In the genomic region with DNA sequence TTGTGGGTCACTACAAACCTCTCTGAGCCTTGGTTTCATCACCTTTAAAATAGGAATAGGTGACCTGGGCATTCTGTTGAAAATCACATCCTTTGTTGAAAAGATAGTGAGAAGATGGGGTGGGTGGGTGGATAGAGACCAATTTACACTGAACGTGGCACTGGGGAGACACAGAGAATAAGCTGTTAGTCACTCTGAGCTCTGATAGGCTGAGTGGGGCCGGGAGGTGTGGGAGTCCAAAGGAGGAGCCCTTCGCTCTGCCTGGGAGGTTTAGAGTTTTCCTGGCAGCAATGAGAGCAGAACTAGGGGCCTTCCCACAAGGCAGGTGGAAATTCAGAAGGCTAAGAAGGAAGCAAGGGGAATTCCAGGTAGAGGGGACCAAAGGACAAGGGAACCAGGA, we compare ENCODE assay signal across 16 cellular contexts.
DNase-seq lines count a peak whose midpoint lies in the region; ATAC-seq and TF ChIP-seq lines count a peak whose summit lies in the region.
"Had no signal": no experiment of that assay in that cellular context is flagged by ENCODE, and none has a peak within 500 bp of the region (broad histone marks: within the 10 kb centered on the region; RNA-seq: fewer than 3 reads in every experiment).

No MANE protein-coding gene starts in this region.

- POLR2A ChIA-PET in activated naive CD8-positive, alpha-beta T cell treated with anti-CD3 and anti-CD28 coated beads, Interleukin-2, amount 10 ng/mL, durations not matched to agents 7 days and 5 days (lab: Charles Lee): interaction anchor here (2.7 kb wide), 1 partner anchor 11 kb away, joined by 7 read pairs; no protein-coding TSS in a partner anchor

- no peak overlapping the region for H3K4me3 ChIP-seq in HL-60 (replicated peaks; ENCODE audit: insufficient read depth, low read length)
- H3K4me3 ChIP-seq in neutrophil (ENCODE audit: low read depth in 1 of 2, low read length in 1 of 2): peak overlapping the region; percentile 16 to 58
- H3K4me3 ChIP-seq: GM23338 had no signal

- H3K27ac Mint-ChIP-seq in activated naive CD8-positive, alpha-beta T cell treated with anti-CD3 and anti-CD28 coated beads, Interleukin-2, amount 10 ng/mL, durations not matched to agents 7 days and 5 days: peak overlapping the region; percentile 34
- no peak overlapping the region for H3K27ac Mint-ChIP-seq in activated naive CD8-positive, alpha-beta T cell treated with anti-CD3 and anti-CD28 coated beads for 36 hours
- H3K27ac Mint-ChIP-seq in activated naive CD8-positive, alpha-beta T cell treated with anti-CD3 and anti-CD28 coated beads, Interleukin-2, amount 50 U/mL, for 24 hours: no peak overlapping the region
- H3K27ac Mint-ChIP-seq: GM23338 had no signal

- H3K27ac ChIP-seq in HL-60 (replicated peaks) (peak overlapping the region; percentile 94), neutrophil (peak overlapping the region; percentile 96)

- no peaks in the 10 kb centered on the region for H3K9me3 Mint-ChIP-seq in activated naive CD8-positive, alpha-beta T cell treated with anti-CD3 and anti-CD28 coated beads, Interleukin-2, amount 10 ng/mL, durations not matched to agents 7 days and 5 days
- peaks cover 4% of the 10 kb centered on the region for H3K9me3 Mint-ChIP-seq in activated naive CD8-positive, alpha-beta T cell treated with anti-CD3 and anti-CD28 coated beads for 36 hours
- H3K9me3 Mint-ChIP-seq in activated naive CD8-positive, alpha-beta T cell treated with anti-CD3 and anti-CD28 coated beads, Interleukin-2, amount 50 U/mL, for 24 hours: no peaks in the 10 kb centered on the region
- H3K9me3 Mint-ChIP-seq: GM23338 had no signal

- H3K4me3 Mint-ChIP-seq in activated naive CD8-positive, alpha-beta T cell treated with anti-CD3 and anti-CD28 coated beads, Interleukin-2, amount 10 ng/mL, durations not matched to agents 7 days and 5 days: no peak overlapping the region
- no peak overlapping the region for H3K4me3 Mint-ChIP-seq in activated naive CD8-positive, alpha-beta T cell treated with anti-CD3 and anti-CD28 coated beads for 36 hours
- H3K4me3 Mint-ChIP-seq in activated naive CD8-positive, alpha-beta T cell treated with anti-CD3 and anti-CD28 coated beads, Interleukin-2, amount 50 U/mL, for 24 hours: no peak overlapping the region
- H3K4me3 Mint-ChIP-seq: GM23338 had no signal

- no peak for TF ChIP-seq CTCF in HL-60 (IDR thresholded peaks at IDR 0.05; ENCODE audit: insufficient read depth, low read length)
- no peak for TF ChIP-seq CTCF in neutrophil (IDR thresholded peaks at IDR 0.05)

- H3K4me1 ChIP-seq in neutrophil (ENCODE audit: control insufficient read depth in 1 of 2, insufficient read depth in 1 of 2, low read depth in 1 of 2, low read length in 1 of 2): peaks cover 96% of the 10 kb centered on the region in 2 experiments

- H3K27me3 Mint-ChIP-seq in activated naive CD8-positive, alpha-beta T cell treated with anti-CD3 and anti-CD28 coated beads, Interleukin-2, amount 10 ng/mL, durations not matched to agents 7 days and 5 days: peaks cover 6% of the 10 kb centered on the region
- peaks cover 6% of the 10 kb centered on the region for H3K27me3 Mint-ChIP-seq in activated naive CD8-positive, alpha-beta T cell treated with anti-CD3 and anti-CD28 coated beads for 36 hours
- H3K27me3 Mint-ChIP-seq in activated naive CD8-positive, alpha-beta T cell treated with anti-CD3 and anti-CD28 coated beads, Interleukin-2, amount 50 U/mL, for 24 hours: peaks cover 5% of the 10 kb centered on the region

- H3K27me3 ChIP-seq in HL-60 (ENCODE audit: insufficient read depth, poor library complexity, severe bottlenecking): no peaks in the 10 kb centered on the region
- H3K27me3 ChIP-seq in neutrophil: no peaks in the 10 kb centered on the region

- no peaks in the 10 kb centered on the region for H3K9me3 ChIP-seq in neutrophil

- DNase-seq in activated naive CD8-positive, alpha-beta T cell treated with anti-CD3 and anti-CD28 coated beads, Interleukin-2, amount 10 ng/mL, durations not matched to agents 7 days and 5 days: no peak
- no peak for DNase-seq in activated naive CD8-positive, alpha-beta T cell treated with anti-CD3 and anti-CD28 coated beads for 36 hours
- no peak for DNase-seq in HL-60 (ENCODE audit: low read depth in 1 of 2, low spot score in 1 of 2)
- no peak for DNase-seq in activated naive CD8-positive, alpha-beta T cell treated with anti-CD3 and anti-CD28 coated beads, Interleukin-2, amount 50 U/mL, for 24 hours
- DNase-seq: COR-L47, KBM-7, NCI-H1092, NCI-H146, NCI-H2081, NCI-H2227 treated with DMSO at 0.1 percent for 48 hours, NCI-H524 had no signal

- no peaks in the 10 kb centered on the region for H3K36me3 ChIP-seq in neutrophil

- no peak for ATAC-seq in activated naive CD8-positive, alpha-beta T cell treated with anti-CD3 and anti-CD28 coated beads, Interleukin-2, amount 10 ng/mL, durations not matched to agents 7 days and 5 days (ENCODE audit: low read depth)
- ATAC-seq in activated naive CD8-positive, alpha-beta T cell treated with anti-CD3 and anti-CD28 coated beads, Interleukin-2, amount 50 U/mL, for 24 hours: peak; percentile 65
- ATAC-seq in SK-N-SH treated with all-trans-retinoic acid at 6 μM for 48 hours: no peak
- ATAC-seq in GM19324 (IDR thresholded peaks at IDR 0.05; ENCODE audit: low FRiP score, unreplicated experiment): no peak
- ATAC-seq: GM23338, Panc1 had no signal

- peaks cover 2% of the 10 kb centered on the region for H3K36me3 Mint-ChIP-seq in activated naive CD8-positive, alpha-beta T cell treated with anti-CD3 and anti-CD28 coated beads, Interleukin-2, amount 10 ng/mL, durations not matched to agents 7 days and 5 days
- H3K36me3 Mint-ChIP-seq in activated naive CD8-positive, alpha-beta T cell treated with anti-CD3 and anti-CD28 coated beads for 36 hours: peaks cover 2% of the 10 kb centered on the region
- H3K36me3 Mint-ChIP-seq in activated naive CD8-positive, alpha-beta T cell treated with anti-CD3 and anti-CD28 coated beads, Interleukin-2, amount 50 U/mL, for 24 hours (ENCODE audit: low read depth): no peaks in the 10 kb centered on the region

- peaks cover 68% of the 10 kb centered on the region for H3K4me1 Mint-ChIP-seq in activated naive CD8-positive, alpha-beta T cell treated with anti-CD3 and anti-CD28 coated beads, Interleukin-2, amount 10 ng/mL, durations not matched to agents 7 days and 5 days
- peaks cover 54% of the 10 kb centered on the region for H3K4me1 Mint-ChIP-seq in activated naive CD8-positive, alpha-beta T cell treated with anti-CD3 and anti-CD28 coated beads for 36 hours
- peaks cover 76% of the 10 kb centered on the region for H3K4me1 Mint-ChIP-seq in activated naive CD8-positive, alpha-beta T cell treated with anti-CD3 and anti-CD28 coated beads, Interleukin-2, amount 50 U/mL, for 24 hours

TF ChIP-seq in SK-N-SH treated with all-trans-retinoic acid at 6 μM for 48 hours, 23 proteins besides CTCF, POLR2A, EP300 and RAD21 (continues in another document):
- TF ChIP-seq, protein P1, sequence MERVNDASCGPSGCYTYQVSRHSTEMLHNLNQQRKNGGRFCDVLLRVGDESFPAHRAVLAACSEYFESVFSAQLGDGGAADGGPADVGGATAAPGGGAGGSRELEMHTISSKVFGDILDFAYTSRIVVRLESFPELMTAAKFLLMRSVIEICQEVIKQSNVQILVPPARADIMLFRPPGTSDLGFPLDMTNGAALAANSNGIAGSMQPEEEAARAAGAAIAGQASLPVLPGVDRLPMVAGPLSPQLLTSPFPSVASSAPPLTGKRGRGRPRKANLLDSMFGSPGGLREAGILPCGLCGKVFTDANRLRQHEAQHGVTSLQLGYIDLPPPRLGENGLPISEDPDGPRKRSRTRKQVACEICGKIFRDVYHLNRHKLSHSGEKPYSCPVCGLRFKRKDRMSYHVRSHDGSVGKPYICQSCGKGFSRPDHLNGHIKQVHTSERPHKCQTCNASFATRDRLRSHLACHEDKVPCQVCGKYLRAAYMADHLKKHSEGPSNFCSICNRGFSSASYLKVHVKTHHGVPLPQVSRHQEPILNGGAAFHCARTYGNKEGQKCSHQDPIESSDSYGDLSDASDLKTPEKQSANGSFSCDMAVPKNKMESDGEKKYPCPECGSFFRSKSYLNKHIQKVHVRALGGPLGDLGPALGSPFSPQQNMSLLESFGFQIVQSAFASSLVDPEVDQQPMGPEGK (CRISPR knock-in tag; IDR thresholded peaks at IDR 0.05; ENCODE audit: borderline replicate concordance): no peak
- TF ChIP-seq, protein P2, sequence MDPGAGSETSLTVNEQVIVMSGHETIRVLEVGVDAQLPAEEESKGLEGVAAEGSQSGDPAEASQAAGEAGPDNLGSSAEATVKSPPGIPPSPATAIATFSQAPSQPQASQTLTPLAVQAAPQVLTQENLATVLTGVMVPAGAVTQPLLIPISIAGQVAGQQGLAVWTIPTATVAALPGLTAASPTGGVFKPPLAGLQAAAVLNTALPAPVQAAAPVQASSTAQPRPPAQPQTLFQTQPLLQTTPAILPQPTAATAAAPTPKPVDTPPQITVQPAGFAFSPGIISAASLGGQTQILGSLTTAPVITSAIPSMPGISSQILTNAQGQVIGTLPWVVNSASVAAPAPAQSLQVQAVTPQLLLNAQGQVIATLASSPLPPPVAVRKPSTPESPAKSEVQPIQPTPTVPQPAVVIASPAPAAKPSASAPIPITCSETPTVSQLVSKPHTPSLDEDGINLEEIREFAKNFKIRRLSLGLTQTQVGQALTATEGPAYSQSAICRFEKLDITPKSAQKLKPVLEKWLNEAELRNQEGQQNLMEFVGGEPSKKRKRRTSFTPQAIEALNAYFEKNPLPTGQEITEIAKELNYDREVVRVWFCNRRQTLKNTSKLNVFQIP (CRISPR knock-in tag; IDR thresholded peaks at IDR 0.05; ENCODE audit: borderline replicate concordance, low read depth): no peak
- TF ChIP-seq ZFP3 (CRISPR knock-in tag; IDR thresholded peaks at IDR 0.05) (no peak), RARB (CRISPR knock-in tag; IDR thresholded peaks at IDR 0.05) (no peak), GLIS3 (CRISPR knock-in tag; IDR thresholded peaks at IDR 0.05) (no peak), ZFP30 (CRISPR knock-in tag; IDR thresholded peaks at IDR 0.05) (no peak), TOX (CRISPR knock-in tag; IDR thresholded peaks at IDR 0.05; ENCODE audit: borderline replicate concordance) (no peak), BACH2 (CRISPR knock-in tag; IDR thresholded peaks at IDR 0.05; ENCODE audit: borderline replicate concordance) (no peak), ZC3H10 (CRISPR knock-in tag; IDR thresholded peaks at IDR 0.05) (no peak), ZNF565 (CRISPR knock-in tag; conservative IDR thresholded peaks at IDR 0.05; ENCODE audit: low read depth) (no peak)
